In the genomic region with DNA sequence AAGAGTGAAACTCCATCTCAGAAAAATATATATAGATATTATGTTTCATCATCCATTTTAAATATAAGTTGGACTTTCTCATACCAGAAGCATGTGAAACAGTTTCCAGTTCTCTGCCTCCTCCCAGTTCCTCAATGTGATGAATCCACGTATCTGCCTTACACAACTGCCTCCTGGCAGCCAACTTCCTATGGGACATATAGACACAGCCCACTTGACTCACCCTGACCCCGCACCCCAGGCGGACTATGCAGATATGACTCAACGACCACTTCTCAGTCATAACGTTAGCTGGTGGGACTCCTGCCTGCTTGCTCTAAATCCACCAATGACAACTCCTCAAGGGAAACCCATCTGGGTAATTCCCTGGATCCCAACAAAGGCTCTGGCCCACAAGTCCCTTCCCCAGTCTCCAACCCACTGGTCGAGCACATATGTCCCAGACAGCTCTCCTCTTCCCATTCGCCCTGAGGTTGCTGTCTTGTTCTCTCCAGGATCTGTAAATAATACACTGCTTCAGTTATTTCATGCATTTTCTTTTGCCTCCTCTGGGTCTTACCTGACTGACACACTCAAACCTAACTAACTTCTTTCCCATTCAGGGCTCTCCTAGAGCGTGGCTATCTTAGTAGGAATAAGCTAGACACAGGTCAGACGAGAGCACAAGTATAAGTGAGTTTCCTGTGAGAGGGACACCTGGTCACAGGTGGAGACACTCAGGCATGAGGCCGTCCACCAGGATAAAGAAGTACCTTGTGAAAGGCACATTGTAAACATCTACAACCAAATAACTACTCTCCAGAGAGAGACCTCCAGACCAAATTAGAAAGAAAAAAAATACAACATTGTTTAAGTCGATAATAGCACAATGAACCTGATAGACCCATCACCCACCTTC, we compare ENCODE assay signal across 8 cellular contexts.
A peak's percentile ranks its signal among the peaks of the same experiment; 100 is the strongest.
DNase-seq lines count a peak whose midpoint lies in the region; ATAC-seq and TF ChIP-seq lines count a peak whose summit lies in the region.

No MANE protein-coding gene starts in this region.

- WGBS in transverse colon (ENCODE audit: low coverage in 1 of 2), 2 donors, result 69 to 100% methylated on average over 1 to 11 of the region's 11 CpGs

- H3K36me3 ChIP-seq in transverse colon, result no peaks in the 10 kb centered on the region

- H3K4me3 ChIP-seq in foreskin fibroblast (ENCODE audit: low read depth in 1 of 2, low read length in 2 of 2) (no peak overlapping the region), transverse colon (no peak overlapping the region)

- in situ Hi-C loops in transverse colon (cut with MboI; ENCODE audit: low pct_ligation_motif_present in 1 of 4, low pct_unique_long_range_greater_than_20kb in 1 of 4, low sequenced_read_pairs in 3 of 4), result no loop called here

- ATAC-seq in HG03280 (IDR thresholded peaks at IDR 0.05; ENCODE audit: unreplicated experiment), result no peak

- no peaks in the 10 kb centered on the region for H3K9me3 ChIP-seq in transverse colon

- intact Hi-C loops in transverse colon (cut with DNase I; ENCODE audit: low total_unique reads), result no loop called here

- no peak for TF ChIP-seq EP300 in transverse colon (IDR thresholded peaks at IDR 0.05; ENCODE audit: low read depth)

- TF ChIP-seq POLR2A in transverse colon (IDR thresholded peaks at IDR 0.05), result no peak

- DNase-seq in stimulated activated CD4-positive, alpha-beta T cell treated with anti-CD3 and anti-CD28 coated beads, Interleukin-12 subunit alpha, Interleukin-12 subunit beta, amount 100 ng/mL, for 48 hours (ENCODE audit: low read depth in 2 of 3, low spot score in 1 of 3), result peak; percentile 33 to 63 (median 47)
- no peak for DNase-seq in stimulated activated CD4-positive, alpha-beta T cell treated with anti-CD3 and anti-CD28 coated beads, Interleukin-4, amount 100 ng/mL, for 4 hours
- peak; percentile 95 for DNase-seq in SIG-M5 treated with dmso at 0.1 percent for 504 hours (lab: John Stamatoyannopoulos, UW; ENCODE audit: unreplicated experiment)
- DNase-seq in foreskin fibroblast, result peak; percentile 98 to 99
- DNase-seq in transverse colon, result peak; percentile 15
- no peak for DNase-seq in NCI-H2081 (lab: John Stamatoyannopoulos, UW)
- DNase-seq in NCI-H524 treated with DMSO at 0.1 percent for 48 hours (lab: John Stamatoyannopoulos, UW), result no peak

- H3K27ac ChIP-seq in transverse colon, result no peak overlapping the region

- no peaks in the 10 kb centered on the region for H3K4me1 ChIP-seq in transverse colon

- no peaks in the 10 kb centered on the region for H3K27me3 ChIP-seq in transverse colon

- TF ChIP-seq CTCF in foreskin fibroblast (IDR thresholded peaks at IDR 0.05; ENCODE audit: low read depth, low read length) (no peak), transverse colon (IDR thresholded peaks at IDR 0.05) (no peak)

Comparison
In these comparisons a context has a peak if more than half of its experiments do, and no peak if none do; other contexts are left out.
1. DNase-seq: peak in stimulated activated CD4-positive, alpha-beta T cell treated with anti-CD3 and anti-CD28 coated beads, Interleukin-12 subunit alpha, Interleukin-12 subunit beta, amount 100 ng/mL, for 48 hours (3 of 3), SIG-M5 treated with dmso at 0.1 percent for 504 hours (single experiment), foreskin fibroblast (2 of 2) and transverse colon (single experiment); none in stimulated activated CD4-positive, alpha-beta T cell treated with anti-CD3 and anti-CD28 coated beads, Interleukin-4, amount 100 ng/mL, for 4 hours (0 of 2), NCI-H2081 (0 of 2) and NCI-H524 treated with DMSO at 0.1 percent for 48 hours (single experiment).